1 cellular context compared by ENCODE assay signal in the genomic region with DNA sequence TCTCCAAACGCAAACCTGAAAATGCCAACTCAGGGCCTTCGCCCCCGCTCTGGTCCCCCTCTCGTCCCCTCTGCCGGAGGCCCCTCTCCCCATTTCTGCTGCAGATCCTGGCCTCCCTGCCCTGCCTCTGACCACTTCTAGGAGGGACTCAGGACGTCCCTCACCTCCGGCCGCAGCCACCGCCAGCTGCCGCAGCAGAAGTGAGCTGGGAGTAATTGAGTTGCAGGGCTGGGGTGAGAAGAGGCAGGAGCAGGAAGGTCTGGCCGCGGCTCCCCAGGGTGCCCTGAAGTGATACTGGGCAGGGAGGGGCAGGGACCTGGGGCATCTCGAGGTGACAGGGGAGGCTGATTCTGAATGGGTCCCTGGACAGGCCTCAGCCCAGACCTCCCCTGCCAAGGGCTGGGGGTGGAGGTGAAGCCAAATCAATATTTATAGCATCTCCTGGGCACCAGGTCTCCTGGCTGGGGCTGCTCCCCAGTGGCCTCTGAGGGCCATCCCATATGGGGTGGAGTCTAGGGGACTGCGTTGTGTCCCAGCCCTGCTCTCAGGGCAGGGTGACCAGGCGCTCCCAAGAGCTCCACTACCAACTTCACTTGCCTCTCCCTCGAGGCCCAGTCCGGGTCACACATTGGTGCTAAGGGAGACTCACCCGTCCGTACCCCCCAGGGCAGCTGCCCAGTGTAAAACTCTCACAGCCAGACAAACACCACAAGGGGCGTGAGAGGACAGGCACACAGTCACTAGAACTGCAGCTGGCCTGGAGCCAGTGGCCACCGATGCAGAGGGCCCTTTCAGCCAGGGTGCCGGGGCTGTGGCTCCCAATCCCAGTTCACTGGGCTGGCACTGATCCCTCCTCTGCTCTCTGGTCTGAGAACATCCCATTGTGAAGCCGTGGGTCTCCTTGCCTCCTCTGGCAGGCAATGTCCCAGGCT.
TF ChIP-seq lines count a peak whose summit lies in the region.

No MANE protein-coding gene starts in this region.

TF ChIP-seq in GM23338, 12 proteins besides CTCF, POLR2A, EP300 and RAD21 (continued from another document):
- TF ChIP-seq, protein P1, sequence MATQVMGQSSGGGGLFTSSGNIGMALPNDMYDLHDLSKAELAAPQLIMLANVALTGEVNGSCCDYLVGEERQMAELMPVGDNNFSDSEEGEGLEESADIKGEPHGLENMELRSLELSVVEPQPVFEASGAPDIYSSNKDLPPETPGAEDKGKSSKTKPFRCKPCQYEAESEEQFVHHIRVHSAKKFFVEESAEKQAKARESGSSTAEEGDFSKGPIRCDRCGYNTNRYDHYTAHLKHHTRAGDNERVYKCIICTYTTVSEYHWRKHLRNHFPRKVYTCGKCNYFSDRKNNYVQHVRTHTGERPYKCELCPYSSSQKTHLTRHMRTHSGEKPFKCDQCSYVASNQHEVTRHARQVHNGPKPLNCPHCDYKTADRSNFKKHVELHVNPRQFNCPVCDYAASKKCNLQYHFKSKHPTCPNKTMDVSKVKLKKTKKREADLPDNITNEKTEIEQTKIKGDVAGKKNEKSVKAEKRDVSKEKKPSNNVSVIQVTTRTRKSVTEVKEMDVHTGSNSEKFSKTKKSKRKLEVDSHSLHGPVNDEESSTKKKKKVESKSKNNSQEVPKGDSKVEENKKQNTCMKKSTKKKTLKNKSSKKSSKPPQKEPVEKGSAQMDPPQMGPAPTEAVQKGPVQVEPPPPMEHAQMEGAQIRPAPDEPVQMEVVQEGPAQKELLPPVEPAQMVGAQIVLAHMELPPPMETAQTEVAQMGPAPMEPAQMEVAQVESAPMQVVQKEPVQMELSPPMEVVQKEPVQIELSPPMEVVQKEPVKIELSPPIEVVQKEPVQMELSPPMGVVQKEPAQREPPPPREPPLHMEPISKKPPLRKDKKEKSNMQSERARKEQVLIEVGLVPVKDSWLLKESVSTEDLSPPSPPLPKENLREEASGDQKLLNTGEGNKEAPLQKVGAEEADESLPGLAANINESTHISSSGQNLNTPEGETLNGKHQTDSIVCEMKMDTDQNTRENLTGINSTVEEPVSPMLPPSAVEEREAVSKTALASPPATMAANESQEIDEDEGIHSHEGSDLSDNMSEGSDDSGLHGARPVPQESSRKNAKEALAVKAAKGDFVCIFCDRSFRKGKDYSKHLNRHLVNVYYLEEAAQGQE (IDR thresholded peaks at IDR 0.05; ENCODE audit: unreplicated experiment) = no peak
- TF ChIP-seq, protein P2, sequence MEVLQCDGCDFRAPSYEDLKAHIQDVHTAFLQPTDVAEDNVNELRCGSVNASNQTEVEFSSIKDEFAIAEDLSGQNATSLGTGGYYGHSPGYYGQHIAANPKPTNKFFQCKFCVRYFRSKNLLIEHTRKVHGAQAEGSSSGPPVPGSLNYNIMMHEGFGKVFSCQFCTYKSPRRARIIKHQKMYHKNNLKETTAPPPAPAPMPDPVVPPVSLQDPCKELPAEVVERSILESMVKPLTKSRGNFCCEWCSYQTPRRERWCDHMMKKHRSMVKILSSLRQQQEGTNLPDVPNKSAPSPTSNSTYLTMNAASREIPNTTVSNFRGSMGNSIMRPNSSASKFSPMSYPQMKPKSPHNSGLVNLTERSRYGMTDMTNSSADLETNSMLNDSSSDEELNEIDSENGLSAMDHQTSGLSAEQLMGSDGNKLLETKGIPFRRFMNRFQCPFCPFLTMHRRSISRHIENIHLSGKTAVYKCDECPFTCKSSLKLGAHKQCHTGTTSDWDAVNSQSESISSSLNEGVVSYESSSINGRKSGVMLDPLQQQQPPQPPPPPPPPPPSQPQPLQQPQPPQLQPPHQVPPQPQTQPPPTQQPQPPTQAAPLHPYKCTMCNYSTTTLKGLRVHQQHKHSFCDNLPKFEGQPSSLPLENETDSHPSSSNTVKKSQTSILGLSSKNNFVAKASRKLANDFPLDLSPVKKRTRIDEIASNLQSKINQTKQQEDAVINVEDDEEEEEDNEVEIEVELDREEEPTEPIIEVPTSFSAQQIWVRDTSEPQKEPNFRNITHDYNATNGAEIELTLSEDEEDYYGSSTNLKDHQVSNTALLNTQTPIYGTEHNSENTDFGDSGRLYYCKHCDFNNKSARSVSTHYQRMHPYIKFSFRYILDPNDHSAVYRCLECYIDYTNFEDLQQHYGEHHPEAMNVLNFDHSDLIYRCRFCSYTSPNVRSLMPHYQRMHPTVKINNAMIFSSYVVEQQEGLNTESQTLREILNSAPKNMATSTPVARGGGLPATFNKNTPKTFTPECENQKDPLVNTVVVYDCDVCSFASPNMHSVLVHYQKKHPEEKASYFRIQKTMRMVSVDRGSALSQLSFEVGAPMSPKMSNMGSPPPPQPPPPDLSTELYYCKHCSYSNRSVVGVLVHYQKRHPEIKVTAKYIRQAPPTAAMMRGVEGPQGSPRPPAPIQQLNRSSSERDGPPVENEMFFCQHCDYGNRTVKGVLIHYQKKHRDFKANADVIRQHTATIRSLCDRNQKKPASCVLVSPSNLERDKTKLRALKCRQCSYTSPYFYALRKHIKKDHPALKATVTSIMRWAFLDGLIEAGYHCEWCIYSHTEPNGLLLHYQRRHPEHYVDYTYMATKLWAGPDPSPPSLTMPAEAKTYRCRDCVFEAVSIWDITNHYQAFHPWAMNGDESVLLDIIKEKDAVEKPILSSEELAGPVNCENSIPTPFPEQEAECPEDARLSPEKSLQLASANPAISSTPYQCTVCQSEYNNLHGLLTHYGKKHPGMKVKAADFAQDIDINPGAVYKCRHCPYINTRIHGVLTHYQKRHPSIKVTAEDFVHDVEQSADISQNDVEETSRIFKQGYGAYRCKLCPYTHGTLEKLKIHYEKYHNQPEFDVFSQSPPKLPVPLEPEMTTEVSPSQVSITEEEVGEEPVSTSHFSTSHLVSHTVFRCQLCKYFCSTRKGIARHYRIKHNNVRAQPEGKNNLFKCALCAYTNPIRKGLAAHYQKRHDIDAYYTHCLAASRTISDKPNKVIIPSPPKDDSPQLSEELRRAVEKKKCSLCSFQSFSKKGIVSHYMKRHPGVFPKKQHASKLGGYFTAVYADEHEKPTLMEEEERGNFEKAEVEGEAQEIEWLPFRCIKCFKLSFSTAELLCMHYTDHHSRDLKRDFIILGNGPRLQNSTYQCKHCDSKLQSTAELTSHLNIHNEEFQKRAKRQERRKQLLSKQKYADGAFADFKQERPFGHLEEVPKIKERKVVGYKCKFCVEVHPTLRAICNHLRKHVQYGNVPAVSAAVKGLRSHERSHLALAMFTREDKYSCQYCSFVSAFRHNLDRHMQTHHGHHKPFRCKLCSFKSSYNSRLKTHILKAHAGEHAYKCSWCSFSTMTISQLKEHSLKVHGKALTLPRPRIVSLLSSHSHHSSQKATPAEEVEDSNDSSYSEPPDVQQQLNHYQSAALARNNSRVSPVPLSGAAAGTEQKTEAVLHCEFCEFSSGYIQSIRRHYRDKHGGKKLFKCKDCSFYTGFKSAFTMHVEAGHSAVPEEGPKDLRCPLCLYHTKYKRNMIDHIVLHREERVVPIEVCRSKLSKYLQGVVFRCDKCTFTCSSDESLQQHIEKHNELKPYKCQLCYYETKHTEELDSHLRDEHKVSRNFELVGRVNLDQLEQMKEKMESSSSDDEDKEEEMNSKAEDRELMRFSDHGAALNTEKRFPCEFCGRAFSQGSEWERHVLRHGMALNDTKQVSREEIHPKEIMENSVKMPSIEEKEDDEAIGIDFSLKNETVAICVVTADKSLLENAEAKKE (CRISPR knock-in tag; IDR thresholded peaks at IDR 0.05) = no peak
- TF ChIP-seq EZH2 (IDR thresholded peaks at IDR 0.05; ENCODE audit: low read depth, unreplicated experiment) (no peak), CREB1 (CRISPR knock-in tag; IDR thresholded peaks at IDR 0.05; ENCODE audit: low read depth) (no peak), STAT1 (IDR thresholded peaks at IDR 0.05; ENCODE audit: unreplicated experiment) (no peak)
